In genomic region chr13:19864339-19865309, GRCh38 we compare ENCODE assay signal across 8 cellular contexts. TPM values are rescaled to one million over a fixed set of nuclear protein-coding genes. Genes with fewer than 3 reads are reported as not detected.
A peak's percentile ranks its signal among the peaks of the same experiment; 100 is the strongest.
DNase-seq lines count a peak whose midpoint lies in the region; ATAC-seq and TF ChIP-seq lines count a peak whose summit lies in the region.

No MANE protein-coding gene starts in this region.

- H3K9me3 ChIP-seq in effector memory CD4-positive, alpha-beta T cell (ENCODE audit: control insufficient read depth, low read length): no peaks in the 10 kb centered on the region

- peak overlapping the region; percentile 89 for H3K27ac ChIP-seq in effector memory CD4-positive, alpha-beta T cell (ENCODE audit: insufficient read depth, low read length, poor library complexity, severe bottlenecking)

- peak; percentile 69 for TF ChIP-seq CTCF in AG10803 (conservative IDR thresholded peaks at IDR 0.05; ENCODE audit: low read length)

- H3K4me1 ChIP-seq in effector memory CD4-positive, alpha-beta T cell (ENCODE audit: control insufficient read depth, insufficient read depth, low read length, poor library complexity, severe bottlenecking): peaks cover 12% of the 10 kb centered on the region

- H3K9me3 Mint-ChIP-seq in activated CD4-positive, alpha-beta memory T cell treated with anti-CD3 and anti-CD28 coated beads, Interleukin-2, amount 10 ng/mL, durations not matched to agents 7 days and 5 days: no peaks in the 10 kb centered on the region

- H3K27me3 Mint-ChIP-seq in activated CD4-positive, alpha-beta memory T cell treated with anti-CD3 and anti-CD28 coated beads, Interleukin-2, amount 10 ng/mL, durations not matched to agents 7 days and 5 days: no peaks in the 10 kb centered on the region

- H3K4me3 Mint-ChIP-seq in activated CD4-positive, alpha-beta memory T cell treated with anti-CD3 and anti-CD28 coated beads, Interleukin-2, amount 10 ng/mL, durations not matched to agents 7 days and 5 days: peak overlapping the region; percentile 81

- CTCF ChIA-PET in activated CD4-positive, alpha-beta memory T cell treated with anti-CD3 and anti-CD28 coated beads, Interleukin-2, amount 10 ng/mL, durations not matched to agents 7 days and 5 days (lab: Charles Lee): interaction anchor here (0.8 to 3.1 kb wide), 8 partner anchors 9 to 277 kb away, joined by 3 to 11 read pairs (median 4); no protein-coding TSS in a partner anchor

- peak overlapping the region; percentile 60 for H3K4me3 ChIP-seq in AG10803 (ENCODE audit: low read length)
- peak overlapping the region; percentile 81 for H3K4me3 ChIP-seq in effector memory CD4-positive, alpha-beta T cell (ENCODE audit: insufficient read depth, low read depth, low read length, poor library complexity, severe bottlenecking)

- ATAC-seq in GM18873 (IDR thresholded peaks at IDR 0.05; ENCODE audit: low FRiP score, unreplicated experiment) (peak; percentile 20), HG03135 (IDR thresholded peaks at IDR 0.05; ENCODE audit: unreplicated experiment) (peak; percentile 28)

- POLR2A ChIA-PET in activated CD4-positive, alpha-beta memory T cell treated with anti-CD3 and anti-CD28 coated beads, Interleukin-2, amount 10 ng/mL, durations not matched to agents 7 days and 5 days (lab: Charles Lee): interaction anchor here (0.7 to 6.7 kb wide), 29 partner anchors 9 to 909 kb away, joined by 3 to 109 read pairs (median 5); partner anchors contain the start of genes EEF1AKMT1, MPHOSPH8, PSPC1 and ZMYM2

- H3K27ac Mint-ChIP-seq in activated CD4-positive, alpha-beta memory T cell treated with anti-CD3 and anti-CD28 coated beads, Interleukin-2, amount 10 ng/mL, durations not matched to agents 7 days and 5 days: peak overlapping the region; percentile 95

- peaks cover 29% of the 10 kb centered on the region for H3K36me3 Mint-ChIP-seq in activated CD4-positive, alpha-beta memory T cell treated with anti-CD3 and anti-CD28 coated beads, Interleukin-2, amount 10 ng/mL, durations not matched to agents 7 days and 5 days (ENCODE audit: low read depth)

- no peaks in the 10 kb centered on the region for H3K36me3 ChIP-seq in effector memory CD4-positive, alpha-beta T cell (ENCODE audit: control insufficient read depth, insufficient read depth, low read length)

- no peaks in the 10 kb centered on the region for H3K27me3 ChIP-seq in effector memory CD4-positive, alpha-beta T cell (replicated peaks; ENCODE audit: control insufficient read depth, insufficient read depth, low read length, poor library complexity, severe bottlenecking)

- DNase-seq in AG10803 (ENCODE audit: low read depth): peak; percentile 67
- peak; percentile 86 to 94 for DNase-seq in NCI-H524 (lab: John Stamatoyannopoulos, UW)
- peak; percentile 79 for DNase-seq in activated CD4-positive, alpha-beta memory T cell treated with anti-CD3 and anti-CD28 coated beads, Interleukin-2, amount 10 ng/mL, durations not matched to agents 7 days and 5 days
- DNase-seq in effector memory CD4-positive, alpha-beta T cell: peak; percentile 48 to 67 (median 60)
- peak; percentile 81 for DNase-seq in medulla oblongata (ENCODE audit: extremely low spot score)
- peak; percentile 52 to 67 (median 58) for DNase-seq in stimulated activated CD4-positive, alpha-beta T cell treated with anti-CD3 and anti-CD28 coated beads, TNF-alpha, amount 100 ng/mL, for 48 hours (ENCODE audit: low read depth in 3 of 3)

- peaks cover 38% of the 10 kb centered on the region for H3K4me1 Mint-ChIP-seq in activated CD4-positive, alpha-beta memory T cell treated with anti-CD3 and anti-CD28 coated beads, Interleukin-2, amount 10 ng/mL, durations not matched to agents 7 days and 5 days

RNA-seq across cellular contexts. Expression of gene ZMYM5, which starts 1.2 kb away (rescaled TPM):
- total RNA-seq in activated CD4-positive, alpha-beta memory T cell treated with anti-CD3 and anti-CD28 coated beads, Interleukin-2, amount 10 ng/mL, durations not matched to agents 7 days and 5 days: 10 to 100 TPM; 17.1 to 17.3 TPM

Comparison
In these comparisons a context has a peak if more than half of its experiments do, and no peak if none do; other contexts are left out.
1. Peak in every context shown above with its lines: DNase-seq, ATAC-seq, H3K4me3 ChIP-seq and H3K27ac ChIP-seq.